In the genomic region with DNA sequence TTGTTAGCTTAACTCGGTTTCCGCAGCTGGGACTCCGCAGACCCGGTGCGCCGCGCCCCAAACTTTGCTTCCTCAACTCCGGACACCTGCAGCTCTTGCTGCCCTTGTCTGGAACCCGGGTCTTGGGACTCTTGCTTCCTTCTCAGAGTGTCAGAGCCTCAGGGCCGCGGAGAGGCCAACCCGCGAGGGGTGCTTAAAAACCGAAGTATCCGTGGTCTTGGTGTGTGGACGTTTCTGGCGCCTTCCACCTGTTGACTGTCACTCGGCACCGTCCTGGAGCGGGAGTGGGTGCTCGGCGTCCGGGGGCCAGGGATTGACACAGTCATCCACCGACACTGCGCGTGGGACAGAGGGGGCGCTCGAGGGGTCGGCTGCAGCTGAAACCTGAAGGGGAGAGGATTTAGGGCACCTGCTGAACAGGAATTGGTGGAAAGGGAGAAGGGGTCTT, we compare ENCODE assay signal across 8 cellular contexts. TPM values are rescaled to one million over a fixed set of nuclear protein-coding genes. Genes with fewer than 3 reads are reported as not detected.
DNase-seq lines count a peak whose midpoint lies in the region; ATAC-seq, FAIRE-seq and TF ChIP-seq lines count a peak whose summit lies in the region.

No MANE protein-coding gene starts in this region.

- H3K27ac ChIP-seq in C4-2B = peak overlapping the region; percentile 75
- peak overlapping the region; percentile 81 for H3K27ac ChIP-seq in VCaP
- peak overlapping the region; percentile 61 for H3K27ac ChIP-seq in HepG2 (ENCODE audit: extremely low read length, insufficient read depth, low read length)

- no peaks in the 10 kb centered on the region for H3K79me2 ChIP-seq in HepG2 (ENCODE audit: insufficient read depth, low read length)

- H4K20me1 ChIP-seq in HepG2 (ENCODE audit: insufficient read depth, low read length) = no peaks in the 10 kb centered on the region

- TF ChIP-seq POLR2A in HepG2 (IDR thresholded peaks at IDR 0.05; ENCODE audit: insufficient read depth in 1 of 2, low read depth in 2 of 2, low read length in 2 of 2) = no peak

- no peaks in the 10 kb centered on the region for H3K36me3 ChIP-seq in HepG2 (replicated peaks in 1 of 2; ENCODE audit: control insufficient read depth in 1 of 2, insufficient read depth in 2 of 2, low read length in 2 of 2)

- POLR2A ChIA-PET in HepG2 (lab: Yijun Ruan, JAX) = interaction anchor here (2.4 kb wide), 1 partner anchor 48 kb away, joined by 14 read pairs; a partner anchor contains a TSS

- TF ChIP-seq EP300 in HepG2 (IDR thresholded peaks at IDR 0.05; ENCODE audit: low read depth in 2 of 2, low read length in 2 of 2) (no peak), HepG2 (CRISPR knock-in tag; IDR thresholded peaks at IDR 0.05; ENCODE audit: borderline replicate concordance) (no peak)

- CTCF ChIA-PET in HepG2 (lab: Yijun Ruan, JAX; ENCODE audit: low intra/inter-chr PET ratio, low total read pairs) = interaction anchor here (0.9 kb wide), 1 partner anchor 71 kb away, joined by 3 read pairs; no protein-coding TSS in a partner anchor

- peak overlapping the region; percentile 31 for H2AFZ ChIP-seq in HepG2 (ENCODE audit: low read length)

- BruUV-seq in HepG2 (replicated peaks; lab: Mats Ljungman, UMichigan) = no TSS peak

- peak overlapping the region; percentile 80 for H3K4me2 ChIP-seq in HepG2 (ENCODE audit: low read depth, low read length)

- no peak for FAIRE-seq in HepG2 (lab: Jason Lieb, UNC)

- intact Hi-C loops in HepG2 (cut with micrococcal nuclease; ENCODE audit: unreplicated experiment) = loop anchor here (5.0 to 10.0 kb wide), 2 partner anchors 50 to 162 kb away; a partner anchor contains a TSS

- ATAC-seq in GM19438 (IDR thresholded peaks at IDR 0.05; ENCODE audit: low read depth, unreplicated experiment) = peak; percentile 49
- peak; percentile 23 for ATAC-seq in HG03520 (IDR thresholded peaks at IDR 0.05; ENCODE audit: unreplicated experiment)
- peak; percentile 84 for ATAC-seq in HepG2

- TF ChIP-seq CTCF in C4-2B (conservative IDR thresholded peaks at IDR 0.05) (peak; percentile 71), VCaP (conservative IDR thresholded peaks at IDR 0.05) (peak; percentile 69), HepG2 (CRISPR knock-in tag; IDR thresholded peaks at IDR 0.05) (peak; percentile 82)

- no peaks in the 10 kb centered on the region; a peak in 1 of 5 replicates for H3K27me3 ChIP-seq in HepG2 (ENCODE audit: control insufficient read depth in 1 of 2, insufficient read depth in 2 of 2, low read length in 2 of 2)

- peak; percentile 54 for DNase-seq in central memory CD4-positive, alpha-beta T cell
- DNase-seq in HepG2 (ENCODE audit: low spot score) (peak; percentile 41), inferior parietal cortex (ENCODE audit: extremely low spot score) (no peak)
- DNase-seq in stimulated activated CD4-positive, alpha-beta T cell treated with anti-CD3 and anti-CD28 coated beads, Interleukin-4, amount 100 ng/mL, for 4 hours = peak; percentile 60 to 61

- H3K9ac ChIP-seq in HepG2 (ENCODE audit: insufficient read depth, low read depth, low read length) = peak overlapping the region; percentile 70

- in situ Hi-C loops in HepG2 (cut with HindIII; ENCODE audit: extremely low pct_ligation_motif_present, low pct_unique_long_range_greater_than_20kb) = no loop called here

- 0% methylated on average over 6 of the region's 29 CpGs for WGBS in HepG2 (ENCODE audit: low lambda C conversion rate)

- peaks cover 33% of the 10 kb centered on the region for H3K4me1 ChIP-seq in HepG2 (ENCODE audit: insufficient read depth, low read length)

- no peak for TF ChIP-seq RAD21 in HepG2 (CRISPR knock-in tag; IDR thresholded peaks at IDR 0.05)

- no peaks in the 10 kb centered on the region for H3K9me3 ChIP-seq in HepG2 (ENCODE audit: low read length)

- peak overlapping the region; percentile 72 to 90 (median 89) for H3K4me3 ChIP-seq in HepG2 (replicated peaks in 1 of 3; ENCODE audit: insufficient read depth in 1 of 3, low read depth in 2 of 3, low read length in 3 of 3)

TF ChIP-seq in HepG2, 621 proteins besides CTCF, POLR2A, EP300 and RAD21 (continues in another document):
- TF ChIP-seq MED8 (CRISPR knock-in tag; IDR thresholded peaks at IDR 0.05; ENCODE audit: insufficient replicate concordance) (peak; percentile 3), HDAC1 (CRISPR knock-in tag; IDR thresholded peaks at IDR 0.05) (peak; percentile 54), PCBP1 (IDR thresholded peaks at IDR 0.05; ENCODE audit: borderline replicate concordance, low read depth, low read length) (0 out of 2 replicates have a peak, but pooled peaks have one; percentile 34), GATAD2A (CRISPR knock-in tag; IDR thresholded peaks at IDR 0.05) (peak; percentile 27; the same call in 1 of the 2 replicates), PAF1 (CRISPR knock-in tag; IDR thresholded peaks at IDR 0.05) (no peak), SAP130 (CRISPR knock-in tag; IDR thresholded peaks at IDR 0.05; ENCODE audit: low read depth) (peak; percentile 47; the same call in 1 of the 2 replicates), SNAPC2 (CRISPR knock-in tag; IDR thresholded peaks at IDR 0.05) (0 out of 2 replicates have a peak, but pooled peaks have one; percentile 19), SRY (CRISPR knock-in tag; IDR thresholded peaks at IDR 0.05) (0 out of 2 replicates have a peak, but pooled peaks have one; percentile 15), ZNF776 (CRISPR knock-in tag; IDR thresholded peaks at IDR 0.05) (0 out of 2 replicates have a peak, but pooled peaks have one; percentile 41), ZFYVE20 (CRISPR knock-in tag; IDR thresholded peaks at IDR 0.05; ENCODE audit: borderline replicate concordance, low read depth) (no peak), YEATS2 (CRISPR knock-in tag; IDR thresholded peaks at IDR 0.05; ENCODE audit: borderline replicate concordance) (0 out of 2 replicates have a peak, but pooled peaks have one; percentile 11), ZNF329 (CRISPR knock-in tag; IDR thresholded peaks at IDR 0.05; ENCODE audit: low read depth) (0 out of 2 replicates have a peak, but pooled peaks have one; percentile 25)

RNA-seq across cellular contexts. Expression of a gene that starts 0.4 kb away (rescaled TPM):
- total RNA-seq in HepG2 (2016; rRNA removed; fragmentation: Illumina TruSeq; extraction: Trizol) = 19.4 and 25.9 TPM in 2 replicates
- total RNA-seq in HepG2 (2016; cell fraction: cytosol; rRNA removed; fragmentation: Illumina TruSeq; extraction: Trizol; ENCODE audit: low read depth) = 14.8 and 16.6 TPM in 2 replicates
- 19.9 and 25.8 TPM in 2 replicates for total RNA-seq in HepG2 (2016; cell fraction: insoluble cytoplasmic fraction; rRNA removed; fragmentation: Illumina TruSeq; extraction: Trizol)
- 20.2 and 21.7 TPM in 2 replicates for total RNA-seq in HepG2 (2016; cell fraction: membrane; rRNA removed; fragmentation: Illumina TruSeq; extraction: Trizol)
- total RNA-seq in HepG2 (2016; cell fraction: nucleus; rRNA removed; fragmentation: Illumina TruSeq; extraction: Trizol) = 7.5 and 8.5 TPM in 2 replicates
- polyA plus RNA-seq in HepG2 (2011; rRNA removed) = 17.5 and 19.3 TPM in 2 replicates
- polyA plus RNA-seq in HepG2 (2011; cell fraction: cytosol; rRNA removed) = 15.4 and 18.8 TPM in 2 replicates
- polyA plus RNA-seq in HepG2 (2011; cell fraction: nucleus; rRNA removed) = 7.0 and 7.3 TPM in 2 replicates
- polyA plus RNA-seq in HepG2 (2012) = 7.7 and 8.6 TPM in 2 replicates
- polyA plus RNA-seq in HepG2 (2016; cell fraction: cytosol; fragmentation: Illumina TruSeq; extraction: Trizol; ENCODE audit: low read depth) = 13.3 and 13.9 TPM in 2 replicates
- 20.1 and 20.6 TPM in 2 replicates for polyA plus RNA-seq in HepG2 (2016; cell fraction: insoluble cytoplasmic fraction; fragmentation: Illumina TruSeq; extraction: Trizol; ENCODE audit: low read depth)
- 15.0 and 15.1 TPM in 2 replicates for polyA plus RNA-seq in HepG2 (2016; cell fraction: membrane; fragmentation: Illumina TruSeq; extraction: Trizol; ENCODE audit: low read depth)
- 7.2 and 10.5 TPM in 2 replicates for polyA plus RNA-seq in HepG2 (2016; cell fraction: nucleus; fragmentation: Illumina TruSeq; extraction: Trizol; ENCODE audit: insufficient read depth, low read depth)
- 17.0 and 23.7 TPM in 2 replicates for polyA minus RNA-seq in HepG2 (2011; rRNA and poly(A)+ RNA removed; ENCODE audit: low replicate concordance)
- 8.4 and 13.7 TPM in 2 replicates for polyA minus RNA-seq in HepG2 (2011; cell fraction: cytosol; rRNA and poly(A)+ RNA removed)
- 8.0 and 12.3 TPM in 2 replicates for polyA minus RNA-seq in HepG2 (2011; cell fraction: nucleus; rRNA and poly(A)+ RNA removed)

RNA-seq across cellular contexts. Expression of a gene that starts 48.0 kb away (rescaled TPM):
- 44.3 and 67.5 TPM in 2 replicates for total RNA-seq in HepG2 (2016; rRNA removed; fragmentation: Illumina TruSeq; extraction: Trizol)
- total RNA-seq in HepG2 (2016; cell fraction: cytosol; rRNA removed; fragmentation: Illumina TruSeq; extraction: Trizol; ENCODE audit: low read depth) = 9.7 and 14.1 TPM in 2 replicates
- total RNA-seq in HepG2 (2016; cell fraction: insoluble cytoplasmic fraction; rRNA removed; fragmentation: Illumina TruSeq; extraction: Trizol) = 45.6 and 82.4 TPM in 2 replicates
- total RNA-seq in HepG2 (2016; cell fraction: membrane; rRNA removed; fragmentation: Illumina TruSeq; extraction: Trizol) = 37.2 and 39.9 TPM in 2 replicates
- total RNA-seq in HepG2 (2016; cell fraction: nucleus; rRNA removed; fragmentation: Illumina TruSeq; extraction: Trizol) = 21.7 and 23.9 TPM in 2 replicates
- polyA plus RNA-seq in HepG2 (2011; rRNA removed) = 10.0 and 11.8 TPM in 2 replicates
- 7.2 and 9.3 TPM in 2 replicates for polyA plus RNA-seq in HepG2 (2011; cell fraction: cytosol; rRNA removed)
- polyA plus RNA-seq in HepG2 (2011; cell fraction: nucleus; rRNA removed) = 5.0 and 5.5 TPM in 2 replicates
- polyA plus RNA-seq in HepG2 (2012) = 31.1 and 38.9 TPM in 2 replicates
- polyA plus RNA-seq in HepG2 (2016; cell fraction: cytosol; fragmentation: Illumina TruSeq; extraction: Trizol; ENCODE audit: low read depth) = 4.7 and 5.4 TPM in 2 replicates
- 54.5 and 55.8 TPM in 2 replicates for polyA plus RNA-seq in HepG2 (2016; cell fraction: insoluble cytoplasmic fraction; fragmentation: Illumina TruSeq; extraction: Trizol; ENCODE audit: low read depth)
- 16.2 and 20.1 TPM in 2 replicates for polyA plus RNA-seq in HepG2 (2016; cell fraction: membrane; fragmentation: Illumina TruSeq; extraction: Trizol; ENCODE audit: low read depth)
- 27.7 and 30.6 TPM in 2 replicates for polyA plus RNA-seq in HepG2 (2016; cell fraction: nucleus; fragmentation: Illumina TruSeq; extraction: Trizol; ENCODE audit: insufficient read depth, low read depth)
- 11.2 and 14.4 TPM in 2 replicates for polyA minus RNA-seq in HepG2 (2011; rRNA and poly(A)+ RNA removed; ENCODE audit: low replicate concordance)
- polyA minus RNA-seq in HepG2 (2011; cell fraction: cytosol; rRNA and poly(A)+ RNA removed) = 15.0 and 20.2 TPM in 2 replicates
- 11.6 and 13.8 TPM in 2 replicates for polyA minus RNA-seq in HepG2 (2011; cell fraction: nucleus; rRNA and poly(A)+ RNA removed)

Comparison
In these comparisons a context has a peak if more than half of its experiments do, and no peak if none do; other contexts are left out.
1. ATAC-seq: peak in every context shown above with its lines; median percentile 84 in HepG2; 49 in GM19438; 23 in HG03520.